In the genomic region with DNA sequence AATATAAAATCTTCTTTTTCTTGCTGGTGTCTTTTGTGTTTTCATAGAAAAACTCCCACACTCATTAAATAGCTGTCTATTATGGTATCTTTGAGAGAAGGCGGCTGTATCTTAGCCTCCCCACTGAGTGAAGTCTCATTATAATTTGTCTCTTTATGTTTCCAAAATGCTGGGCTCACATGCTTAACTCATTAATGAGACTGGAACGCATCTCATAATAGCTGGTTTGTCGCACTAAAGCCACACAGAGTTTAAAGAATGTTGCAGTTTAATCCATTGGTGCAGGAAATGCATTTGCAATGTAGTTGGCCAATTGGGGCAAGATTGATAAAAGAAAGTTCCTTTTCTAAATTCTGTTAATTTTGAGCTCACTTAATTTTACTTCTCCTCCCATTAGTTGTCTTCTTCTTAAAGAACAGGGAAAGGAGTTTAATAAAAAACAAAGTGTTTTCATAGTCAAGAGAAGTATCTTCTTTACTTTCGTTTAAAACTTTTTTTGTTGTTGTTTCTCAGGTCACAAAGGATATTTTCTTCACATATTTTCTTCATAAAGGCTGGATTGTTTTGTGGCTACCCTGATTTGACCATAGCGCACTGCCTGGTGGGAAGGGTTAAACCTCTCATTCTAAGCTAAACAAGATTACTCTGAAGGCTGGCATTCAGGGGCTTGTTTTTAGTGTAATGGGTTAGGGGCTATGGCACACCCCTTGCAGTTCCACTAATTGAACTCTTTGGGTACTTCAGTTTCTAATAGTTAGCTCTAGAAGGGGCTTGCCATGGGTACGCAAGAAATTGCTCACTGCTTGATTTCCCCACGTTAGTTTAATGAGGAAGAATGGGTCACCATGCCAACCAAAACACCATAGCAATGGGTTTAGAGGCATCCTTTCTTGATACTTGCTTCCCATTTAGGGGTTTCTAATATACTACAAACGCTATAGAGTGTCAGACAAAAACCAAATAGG, we compare ENCODE assay signal across 16 cellular contexts.
"Had no signal": no experiment of that assay in that cellular context is flagged by ENCODE, and none has a peak within 500 bp of the region (broad histone marks: within the 10 kb centered on the region; RNA-seq: fewer than 3 reads in every experiment).

No MANE protein-coding gene starts in this region.

- H3K27me3 ChIP-seq: hepatocyte, testis had no signal

- H3K4me3 ChIP-seq: hepatocyte, left ventricle myocardium inferior, testis had no signal

- H3K9me3 ChIP-seq: left ventricle myocardium inferior, testis had no signal

- DNase-seq: activated CD4-positive, alpha-beta T cell treated with anti-CD3 and anti-CD28 coated beads, Interleukin-2, amount 50 U/mL, for 48 hours; activated CD4-positive, CD25-positive, alpha-beta regulatory T cell treated with anti-CD3 and anti-CD28 coated beads, Interleukin-2, amount 50 U/mL, for 72 hours; activated CD8-positive, alpha-beta memory T cell treated with anti-CD3 and anti-CD28 coated beads, Interleukin-2, amount 10 ng/mL, durations not matched to agents 7 days and 5 days; activated gamma-delta T cell; activated T-cell treated with anti-CD3 and anti-CD28 coated beads, Interleukin-2, amount 50 U/mL, for 24 hours; anterior cingulate cortex; effector CD8-positive, alpha-beta T cell; kidney; left ventricle myocardium inferior; mesenchymal stem cell; stimulated activated CD4-positive, alpha-beta T cell treated with anti-CD3 and anti-CD28 coated beads, Interleukin-2, amount 100 ng/mL, for 48 hours; stimulated activated naive CD4-positive, alpha-beta T cell treated with Interleukin-2 at 50 U/mL for 16 hours; testis had no signal

- ATAC-seq: activated CD8-positive, alpha-beta memory T cell treated with anti-CD3 and anti-CD28 coated beads, Interleukin-2, amount 10 ng/mL, durations not matched to agents 7 days and 5 days; natural killer cell treated with Interleukin-12 subunit alpha and Interleukin-12 subunit beta and Interleukin-15 and Interleukin-18, amount 100 ng/mL, for 72 hours had no signal

- H2AFZ ChIP-seq: hepatocyte had no signal

- H3K4me2 ChIP-seq: hepatocyte had no signal

- H3K27ac ChIP-seq: epithelial cell of prostate, hepatocyte, left ventricle myocardium inferior, testis had no signal

- H3K4me1 ChIP-seq: testis had no signal

- H3K36me3 ChIP-seq: left ventricle myocardium inferior had no signal
